ENCODE assay signal across 9 cellular contexts in the genomic region with DNA sequence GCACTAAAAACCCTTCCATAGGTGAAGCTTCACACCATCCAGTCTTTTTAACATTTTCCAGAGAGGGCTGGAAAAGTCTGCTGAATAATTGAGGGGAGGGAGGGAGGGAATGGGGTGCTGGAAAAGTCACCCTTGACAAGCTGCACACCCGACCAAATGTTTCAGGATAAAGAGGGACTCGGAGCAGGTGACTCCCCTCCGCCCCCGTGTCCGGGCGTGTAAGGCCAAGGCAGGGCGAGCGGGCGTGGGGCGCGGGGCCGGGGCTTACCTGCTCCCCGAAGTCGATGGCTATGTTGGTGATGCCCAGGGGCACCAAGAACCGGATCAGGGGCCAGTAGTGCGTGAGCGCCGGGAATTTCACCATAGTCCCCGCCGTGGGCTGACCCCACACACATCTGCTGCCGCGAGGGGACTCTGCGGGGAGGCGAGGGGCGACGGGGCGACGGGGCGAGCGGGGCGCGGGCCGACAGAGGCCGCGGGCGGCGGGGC. TPM values are rescaled to one million over a fixed set of nuclear protein-coding genes. Genes with fewer than 3 reads are reported as not detected.
DNase-seq lines count a peak whose midpoint lies in the region; ATAC-seq, FAIRE-seq and TF ChIP-seq lines count a peak whose summit lies in the region.
"Had no signal": no experiment of that assay in that cellular context is flagged by ENCODE, and none has a peak within 500 bp of the region (broad histone marks: within the 10 kb centered on the region; RNA-seq: fewer than 3 reads in every experiment).

No MANE protein-coding gene starts in this region.

- SMC1A ChIA-PET in GM12878 (lab: Charles Lee; ENCODE audit: uncharacterized antibody, unreplicated experiment), result interaction anchor here (0.6 to 2.4 kb wide), 7 partner anchors 9 to 144 kb away, joined by 3 to 10 read pairs (median 4); no protein-coding TSS in a partner anchor

- RAD21 ChIA-PET in GM12878 (lab: Charles Lee; ENCODE audit: unreplicated experiment), result interaction anchor here (0.7 to 2.1 kb wide), 5 partner anchors 62 to 193 kb away, joined by 3 to 7 read pairs (median 5); no protein-coding TSS in a partner anchor

- in situ Hi-C loops in GM12878 (cut with MboI), result no loop called here

- POLR2A ChIA-PET in GM12878 (lab: Charles Lee), result no interaction called here

- peaks cover 10% of the 10 kb centered on the region; the same call in 1 of the 2 replicates for H3K4me1 ChIP-seq in SJSA1 (replicated peaks)
- no peaks in the 10 kb centered on the region for H3K4me1 ChIP-seq in GM12878 (ENCODE audit: control insufficient read depth, insufficient read depth, low read length)

- intact Hi-C loops in GM12878 (cut with micrococcal nuclease; ENCODE audit: unreplicated experiment), result loop anchor here (5.0 kb wide), 2 partner anchors 129 to 131 kb away; no protein-coding TSS in a partner anchor

- WGBS in GM12878 (ENCODE audit: insufficient coverage, insufficient replicate concordance, low lambda C conversion rate, missing lambda C conversion rate), result 1% methylated on average over 22 of the region's 37 CpGs

- no peak for TF ChIP-seq EP300 in GM12878 (IDR thresholded peaks at IDR 0.05; ENCODE audit: borderline replicate concordance in 1 of 2, control insufficient read depth in 1 of 2, low read depth in 2 of 2, low read length in 2 of 2)

- no peaks in the 10 kb centered on the region for H4K20me1 ChIP-seq in GM12878 (ENCODE audit: control insufficient read depth, insufficient read depth)

- no peak for TF ChIP-seq RAD21 in GM12878 (IDR thresholded peaks at IDR 0.05; ENCODE audit: insufficient read depth, low read depth, low read length)

- CTCF ChIA-PET in GM12878 (lab: Yijun Ruan, JAX), result interaction anchor here (0.7 to 2.4 kb wide), 11 partner anchors 11 to 144 kb away, joined by 3 to 21 read pairs (median 4); no protein-coding TSS in a partner anchor

- H3K9ac ChIP-seq in GM12878 (ENCODE audit: control insufficient read depth, insufficient read depth, low read length), result peak overlapping the region; percentile 56; the same call in 1 of the 2 replicates

- 0 out of 2 replicates have a peak, but pooled peaks have one; percentile 0 for TF ChIP-seq POLR2A in GM12878 (IDR thresholded peaks at IDR 0.05; ENCODE audit: low read depth, low read length)

- no TSS peak for BruUV-seq in GM12878 (replicated peaks; lab: Mats Ljungman, UMichigan)

- DNase-seq in DMS 273 (lab: John Stamatoyannopoulos, UW; ENCODE audit: unreplicated experiment), result peak; percentile 65
- no peak for DNase-seq in DMS 273 treated with DMSO at 0.1 percent for 48 hours (lab: John Stamatoyannopoulos, UW)
- no peak for DNase-seq in SJSA1 (ENCODE audit: low read depth in 1 of 2, low spot score in 2 of 2)
- no peak for DNase-seq in GM12878 (ENCODE audit: low read depth, low spot score)
- peak; percentile 21 to 28 for DNase-seq in stimulated activated CD4-positive, alpha-beta T cell treated with anti-CD3 and anti-CD28 coated beads, Interleukin-2, amount 100 ng/mL, for 48 hours
- DNase-seq in GF-D8 (lab: John Stamatoyannopoulos, UW), result no peak

- H3K9me3 ChIP-seq in SJSA1 (replicated peaks), result no peaks in the 10 kb centered on the region
- H3K9me3 ChIP-seq in GM12878 (replicated peaks; ENCODE audit: control insufficient read depth, insufficient read depth, low read length), result no peaks in the 10 kb centered on the region

- peak overlapping the region; percentile 67 for H2AFZ ChIP-seq in GM12878 (ENCODE audit: control insufficient read depth, low read depth, low read length)

- H3K27ac ChIP-seq in SJSA1 (no peak overlapping the region), GM12878 (ENCODE audit: control insufficient read depth, insufficient read depth) (no peak overlapping the region; the same call in 1 of the 2 replicates), layer of hippocampus (ENCODE audit: low read depth, low read length) (peak overlapping the region; percentile 80)

- H3K4me2 ChIP-seq in GM12878 (ENCODE audit: control insufficient read depth, insufficient read depth), result peak overlapping the region; percentile 90

- no peaks in the 10 kb centered on the region; the same call in 1 of the 2 replicates for H3K36me3 ChIP-seq in SJSA1
- H3K36me3 ChIP-seq in GM12878 (ENCODE audit: control insufficient read depth in 2 of 2, insufficient read depth in 2 of 2, low read length in 1 of 2), result no peaks in the 10 kb centered on the region

- no peaks in the 10 kb centered on the region for H3K27me3 ChIP-seq in SJSA1 (replicated peaks)
- H3K27me3 ChIP-seq in GM12878 (replicated peaks in 1 of 2; ENCODE audit: control insufficient read depth in 2 of 2, insufficient read depth in 2 of 2, low read length in 1 of 2), result no peaks in the 10 kb centered on the region
- no peaks in the 10 kb centered on the region for H3K27me3 ChIP-seq in layer of hippocampus (ENCODE audit: control insufficient read depth, insufficient read depth, low read length)

- H3K79me2 ChIP-seq in GM12878 (ENCODE audit: control insufficient read depth, insufficient read depth, low read length), result no peaks in the 10 kb centered on the region; the same call in none of the 2 replicates

- ATAC-seq in HG02852 (IDR thresholded peaks at IDR 0.05; ENCODE audit: unreplicated experiment) (peak; percentile 20), GM12878 (peak; percentile 29)

- H3K4me3 ChIP-seq in SJSA1 (peak overlapping the region; percentile 70), GM12878 (peak overlapping the region; percentile 75)

- no peak for FAIRE-seq in GM12878 (lab: Jason Lieb, UNC)
- FAIRE-seq: A204.1 had no signal

- TF ChIP-seq CTCF in GM12878 (IDR thresholded peaks at IDR 0.05 in 2 of 3, conservative IDR thresholded peaks at IDR 0.05 in 1 of 3; ENCODE audit: control insufficient read depth in 2 of 3, extremely low read depth in 1 of 3, insufficient read depth in 1 of 3, low read depth in 3 of 3, low read length in 3 of 3), result no peak

TF ChIP-seq in GM12878, 131 proteins besides CTCF, POLR2A, EP300 and RAD21:
- TF ChIP-seq, protein P1, sequence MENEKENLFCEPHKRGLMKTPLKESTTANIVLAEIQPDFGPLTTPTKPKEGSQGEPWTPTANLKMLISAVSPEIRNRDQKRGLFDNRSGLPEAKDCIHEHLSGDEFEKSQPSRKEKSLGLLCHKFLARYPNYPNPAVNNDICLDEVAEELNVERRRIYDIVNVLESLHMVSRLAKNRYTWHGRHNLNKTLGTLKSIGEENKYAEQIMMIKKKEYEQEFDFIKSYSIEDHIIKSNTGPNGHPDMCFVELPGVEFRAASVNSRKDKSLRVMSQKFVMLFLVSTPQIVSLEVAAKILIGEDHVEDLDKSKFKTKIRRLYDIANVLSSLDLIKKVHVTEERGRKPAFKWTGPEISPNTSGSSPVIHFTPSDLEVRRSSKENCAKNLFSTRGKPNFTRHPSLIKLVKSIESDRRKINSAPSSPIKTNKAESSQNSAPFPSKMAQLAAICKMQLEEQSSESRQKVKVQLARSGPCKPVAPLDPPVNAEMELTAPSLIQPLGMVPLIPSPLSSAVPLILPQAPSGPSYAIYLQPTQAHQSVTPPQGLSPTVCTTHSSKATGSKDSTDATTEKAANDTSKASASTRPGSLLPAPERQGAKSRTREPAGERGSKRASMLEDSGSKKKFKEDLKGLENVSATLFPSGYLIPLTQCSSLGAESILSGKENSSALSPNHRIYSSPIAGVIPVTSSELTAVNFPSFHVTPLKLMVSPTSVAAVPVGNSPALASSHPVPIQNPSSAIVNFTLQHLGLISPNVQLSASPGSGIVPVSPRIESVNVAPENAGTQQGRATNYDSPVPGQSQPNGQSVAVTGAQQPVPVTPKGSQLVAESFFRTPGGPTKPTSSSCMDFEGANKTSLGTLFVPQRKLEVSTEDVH (IDR thresholded peaks at IDR 0.05; ENCODE audit: low read depth, partially characterized antibody), result no peak
- 0 out of 2 replicates have a peak, but pooled peaks have one; percentile 14 for TF ChIP-seq EED (IDR thresholded peaks at IDR 0.05; ENCODE audit: low read depth)
- TF ChIP-seq SREBF2 (IDR thresholded peaks at IDR 0.05; ENCODE audit: low read length), result no peak
- TF ChIP-seq, protein P2, sequence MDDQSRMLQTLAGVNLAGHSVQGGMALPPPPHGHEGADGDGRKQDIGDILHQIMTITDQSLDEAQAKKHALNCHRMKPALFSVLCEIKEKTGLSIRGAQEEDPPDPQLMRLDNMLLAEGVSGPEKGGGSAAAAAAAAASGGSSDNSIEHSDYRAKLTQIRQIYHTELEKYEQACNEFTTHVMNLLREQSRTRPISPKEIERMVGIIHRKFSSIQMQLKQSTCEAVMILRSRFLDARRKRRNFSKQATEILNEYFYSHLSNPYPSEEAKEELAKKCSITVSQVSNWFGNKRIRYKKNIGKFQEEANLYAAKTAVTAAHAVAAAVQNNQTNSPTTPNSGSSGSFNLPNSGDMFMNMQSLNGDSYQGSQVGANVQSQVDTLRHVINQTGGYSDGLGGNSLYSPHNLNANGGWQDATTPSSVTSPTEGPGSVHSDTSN (IDR thresholded peaks at IDR 0.05; ENCODE audit: insufficient replicate concordance, low read depth, low read length), result no peak
- peak in 1 of 2 experiments; percentile 59; a peak in 1 of 3 replicates for TF ChIP-seq EGR1 (IDR thresholded peaks at IDR 0.05; ENCODE audit: borderline replicate concordance in 1 of 2, low read depth in 2 of 2, low read length in 2 of 2)
- TF ChIP-seq TAF1 (IDR thresholded peaks at IDR 0.05; ENCODE audit: borderline replicate concordance, low read depth, low read length), result no peak

RNA-seq across cellular contexts. Expression of a gene that starts 0.5 kb away (rescaled TPM):
- total RNA-seq in SJSA1 (2014; rRNA removed; shearing (Covaris generic)), result 13.8 and 17.7 TPM in 2 replicates
- total RNA-seq in GM12878 (2013; cell fraction: nucleolus; rRNA removed), result 43.9 and 52.0 TPM in 2 replicates
- total RNA-seq in GM12878 (2014; rRNA removed) (8.9 and 11.5 TPM in 2 replicates), GM12878 (2014; rRNA removed; fragmentation: Illumina TruSeq; extraction: Trizol) (17.4 and 17.6 TPM in 2 replicates), GM12878 (2021) (43.9 and 49.2 TPM in 2 replicates)
- 5.6 TPM for polyA plus RNA-seq in GM12878 (2011; ENCODE audit: low read depth)
- polyA plus RNA-seq in GM12878 (2011; rRNA removed) (21.1 and 23.9 TPM in 2 replicates), GM12878 (2014; fragmentation: Illumina TruSeq; extraction: Trizol) (25.3 and 25.9 TPM in 2 replicates), GM12878 (2014; fragmentation: Nextera tagmentation; extraction: Ambion mirVana) (1 to 10 TPM; 3.8 to 5.1 TPM), GM12878 (2014; rRNA removed) (21.9 and 25.5 TPM in 2 replicates), GM12878 (2016; fragmentation: Nextera tagmentation; extraction: Ambion mirVana) (10 to 100 TPM in 1 of 2 experiments, 1 to 10 TPM in 1; 2.1 to 11.5 TPM)
- 27.8 and 34.6 TPM in 2 replicates for polyA plus RNA-seq in GM12878 (2011; cell fraction: cytosol; rRNA removed)
- 20.7 and 21.9 TPM in 2 replicates for polyA plus RNA-seq in GM12878 (2011; cell fraction: nucleus; rRNA removed)
- polyA plus RNA-seq in GM12878 (2012), result 11.3 and 14.3 TPM in 2 replicates
- 23.4 and 27.2 TPM in 2 replicates for polyA minus RNA-seq in GM12878 (2011; rRNA and poly(A)+ RNA removed)
- 13.6 and 18.4 TPM in 2 replicates for polyA minus RNA-seq in GM12878 (2011; cell fraction: cytosol; rRNA and poly(A)+ RNA removed)
- polyA minus RNA-seq in GM12878 (2011; cell fraction: nucleus; rRNA and poly(A)+ RNA removed), result 21.5 and 42.4 TPM in 2 replicates

Comparison
In these comparisons a context has a peak if more than half of its experiments do, and no peak if none do; other contexts are left out.
1. DNase-seq: peak in DMS 273 (single experiment) and stimulated activated CD4-positive, alpha-beta T cell treated with anti-CD3 and anti-CD28 coated beads, Interleukin-2, amount 100 ng/mL, for 48 hours (2 of 2); none in DMS 273 treated with DMSO at 0.1 percent for 48 hours (single experiment), SJSA1 (0 of 2), GM12878 (single experiment) and GF-D8 (single experiment).